10 cellular contexts compared by ENCODE assay signal in genomic region chr4:127162741-127163140, GRCh38.
DNase-seq lines count a peak whose midpoint lies in the region; ATAC-seq and TF ChIP-seq lines count a peak whose summit lies in the region.
"Had no signal": no experiment of that assay in that cellular context is flagged by ENCODE, and none has a peak within 500 bp of the region (broad histone marks: within the 10 kb centered on the region; RNA-seq: fewer than 3 reads in every experiment).

No MANE protein-coding gene starts in this region.

- ATAC-seq in sciatic nerve, result peak; percentile 98

- peaks cover 10% of the 10 kb centered on the region; the same call in 1 of the 2 replicates for H3K9me3 ChIP-seq in HAP-1

- intact Hi-C loops in sciatic nerve (cut with DNase I), result no loop called here

- H3K36me3 ChIP-seq in HAP-1 (replicated peaks), result no peaks in the 10 kb centered on the region

- in situ Hi-C loops in HAP-1 (cut with MboI; ENCODE audit: low sequenced_read_pairs), result no loop called here

- TF ChIP-seq CTCF in cardiac fibroblast (IDR thresholded peaks at IDR 0.05; ENCODE audit: low read depth, low read length), result no peak

- DNase-seq in GM03348 (ENCODE audit: low spot score) (peak; percentile 69), NOMO-1 (lab: John Stamatoyannopoulos, UW; ENCODE audit: unreplicated experiment in 2 of 2) (peak; percentile 71 to 94), cardiac fibroblast (ENCODE audit: low read depth in 2 of 2) (peak; percentile 24 to 45), sciatic nerve (ENCODE audit: low spot score) (no peak), 8988T (no peak), COR-L47 (lab: John Stamatoyannopoulos, UW) (no peak), HAP-1 (ENCODE audit: low spot score in 2 of 2) (no peak)
- DNase-seq: activated CD4-positive, CD25-positive, alpha-beta regulatory T cell; activated T-cell treated with anti-CD3 and anti-CD28 coated beads for 4 hours; midbrain had no signal

- H3K4me3 ChIP-seq in cardiac fibroblast (replicated peaks in 1 of 2; ENCODE audit: low read depth in 2 of 2, low read length in 2 of 2) (no peak overlapping the region), HAP-1 (no peak overlapping the region)

- no peaks in the 10 kb centered on the region for H3K27me3 ChIP-seq in HAP-1 (ENCODE audit: low read depth)

- H3K4me1 ChIP-seq in HAP-1, result no peaks in the 10 kb centered on the region

Comparison
In these comparisons a context has a peak if more than half of its experiments do, and no peak if none do; other contexts are left out.
1. DNase-seq: peak in GM03348 (single experiment), NOMO-1 (2 of 2) and cardiac fibroblast (2 of 2); none in sciatic nerve (single experiment), 8988T (single experiment), COR-L47 (single experiment) and HAP-1 (0 of 2).